27 cellular contexts compared by ENCODE assay signal in the genomic region with DNA sequence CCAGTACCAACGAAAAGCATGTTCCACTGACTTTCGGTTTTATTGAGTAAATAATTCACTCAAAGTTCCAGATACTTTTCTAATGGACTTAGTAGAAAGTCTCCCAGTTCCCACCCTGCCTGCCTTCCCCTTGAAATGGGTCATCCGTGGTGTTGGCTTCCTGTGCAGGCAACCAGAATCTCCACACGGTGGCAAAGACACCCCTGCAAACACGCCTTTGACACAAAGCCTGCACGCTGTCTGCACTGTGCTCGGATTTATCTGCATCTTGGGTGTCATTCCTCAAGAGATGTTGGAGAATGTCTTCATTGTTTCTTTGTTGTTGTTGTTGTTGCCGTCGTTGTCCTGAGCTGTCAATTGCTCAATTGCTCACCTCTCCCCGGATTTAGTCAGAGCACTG.
"Had no signal": no experiment of that assay in that cellular context is flagged by ENCODE, and none has a peak within 500 bp of the region (broad histone marks: within the 10 kb centered on the region; RNA-seq: fewer than 3 reads in every experiment).

No MANE protein-coding gene starts in this region.

- H3K4me3 Mint-ChIP-seq: activated naive CD8-positive, alpha-beta T cell; central memory CD8-positive, alpha-beta T cell; memory B cell; natural killer cell; stimulated activated naive B cell treated with anti-CD40 and anti-IgM and Interleukin-4, amounts not matched to agents 10 μg/mL and 1 μg/mL and 100 μg/mL, for 72 hours; T-helper 1 cell treated with Interleukin-12 subunit alpha and Interleukin-12 subunit beta and Interleukin-4 antibody, amounts not matched to agents 30 μg/mL and 1 μg/mL, for 36 hours had no signal

- DNase-seq: activated CD4-positive, alpha-beta T cell treated with anti-CD3 and anti-CD28 coated beads for 48 hours; activated CD4-positive, alpha-beta T cell treated with anti-CD3 and anti-CD28 coated beads, Interleukin-2, amount 50 U/mL, for 48 hours; activated CD8-positive, alpha-beta memory T cell treated with anti-CD3 and anti-CD28 coated beads for 24 hours; activated effector memory CD4-positive, alpha-beta T cell treated with Interleukin-2 at 50 U/mL for 16 hours; activated naive CD4-positive, alpha-beta T cell treated with Interleukin-2 at 50 U/mL for 16 hours; anterior cingulate cortex; dermis blood vessel endothelial cell; effector CD8-positive, alpha-beta T cell; hippocampal formation; kidney; natural killer cell; pancreas; psoas muscle; stimulated activated CD4-positive, alpha-beta T cell treated with anti-CD3 and anti-CD28 coated beads, Interleukin-15, amount 100 ng/mL, for 24 hours; stimulated activated CD4-positive, alpha-beta T cell treated with anti-CD3 and anti-CD28 coated beads, Interleukin-2, amount 100 ng/mL, for 24 hours; stimulated activated naive B cell treated with anti-CD40 and anti-IgM and Interleukin-4, amounts not matched to agents 10 μg/mL and 1 μg/mL and 100 μg/mL, for 72 hours; stomach; T-helper 9 cell; thyroid gland; upper lobe of left lung had no signal

- H3K27ac Mint-ChIP-seq: activated naive CD8-positive, alpha-beta T cell; memory B cell; natural killer cell; stimulated activated naive B cell treated with anti-CD40 and anti-IgM and Interleukin-4, amounts not matched to agents 10 μg/mL and 1 μg/mL and 100 μg/mL, for 72 hours; T-helper 1 cell treated with Interleukin-12 subunit alpha and Interleukin-12 subunit beta and Interleukin-4 antibody, amounts not matched to agents 30 μg/mL and 1 μg/mL, for 36 hours had no signal

- H3K4me3 ChIP-seq: pancreas, psoas muscle, stomach, thyroid gland, upper lobe of left lung had no signal

- H3K9me3 ChIP-seq: neutrophil, pancreas, psoas muscle, thyroid gland, upper lobe of left lung had no signal

- ATAC-seq: activated CD4-positive, CD25-positive, alpha-beta regulatory T cell treated with anti-CD3 and anti-CD28 coated beads, Interleukin-2, amount 50 U/mL, for 24 hours; natural killer cell; pancreas; psoas muscle; stimulated activated naive B cell treated with anti-CD40 and anti-IgM and Interleukin-4, amounts not matched to agents 10 μg/mL and 1 μg/mL and 100 μg/mL, for 72 hours had no signal

- H3K27me3 ChIP-seq: neutrophil, pancreas, stomach, thyroid gland, upper lobe of left lung had no signal

- H3K27me3 Mint-ChIP-seq: central memory CD8-positive, alpha-beta T cell; memory B cell; stimulated activated naive B cell treated with anti-CD40 and anti-IgM and Interleukin-4, amounts not matched to agents 10 μg/mL and 1 μg/mL and 100 μg/mL, for 72 hours had no signal

- H3K4me1 Mint-ChIP-seq: central memory CD8-positive, alpha-beta T cell; memory B cell; natural killer cell; stimulated activated naive B cell treated with anti-CD40 and anti-IgM and Interleukin-4, amounts not matched to agents 10 μg/mL and 1 μg/mL and 100 μg/mL, for 72 hours had no signal

- H3K36me3 Mint-ChIP-seq: activated naive CD8-positive, alpha-beta T cell; natural killer cell; stimulated activated naive B cell treated with anti-CD40 and anti-IgM and Interleukin-4, amounts not matched to agents 10 μg/mL and 1 μg/mL and 100 μg/mL, for 72 hours had no signal

- H3K27ac ChIP-seq: neutrophil, pancreas, psoas muscle, stomach, thyroid gland, upper lobe of left lung, VCaP had no signal

- H3K4me1 ChIP-seq: pancreas, psoas muscle, stomach, thyroid gland, upper lobe of left lung had no signal

- H3K36me3 ChIP-seq: neutrophil, pancreas, stomach, thyroid gland, upper lobe of left lung had no signal
